ENCODE assay signal across 21 cellular contexts in the genomic region with DNA sequence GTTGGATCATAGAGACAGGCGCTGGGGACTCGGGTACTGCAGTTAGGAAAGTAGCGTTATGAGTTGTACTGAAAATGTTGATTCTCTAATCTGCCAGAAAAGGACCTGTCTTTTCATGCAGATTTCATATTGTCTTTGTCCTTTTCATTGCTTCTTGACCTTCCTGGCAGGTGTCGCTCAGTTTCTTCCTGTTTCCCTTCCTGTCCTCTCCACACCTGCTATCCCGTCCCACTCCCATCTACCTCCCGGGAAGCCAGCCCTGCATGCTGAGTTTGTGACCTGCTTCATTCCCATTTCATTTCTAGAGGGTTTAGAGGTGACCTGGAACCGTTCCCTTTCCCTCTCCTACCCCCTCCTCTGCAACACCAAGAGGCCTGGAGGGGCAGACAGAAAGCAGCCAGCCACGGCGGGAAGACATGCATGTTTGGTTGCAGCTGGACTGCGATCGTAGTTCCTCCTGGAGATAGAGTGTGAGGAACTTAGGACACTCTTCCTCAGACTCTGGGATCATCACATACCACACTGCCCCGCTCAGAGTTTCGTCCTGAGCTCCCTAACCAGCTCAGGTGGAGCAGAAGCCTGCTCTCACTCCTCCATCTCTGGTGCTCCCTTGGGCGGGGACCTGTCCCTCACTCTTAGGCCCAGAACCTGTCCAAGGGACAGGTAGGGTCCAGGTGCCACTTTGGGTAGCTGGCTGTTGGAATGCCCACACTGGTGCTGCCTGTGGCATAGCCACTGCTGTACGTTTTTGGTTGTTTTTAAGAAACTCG. TPM values are rescaled to one million over a fixed set of nuclear protein-coding genes. Genes with fewer than 3 reads are reported as not detected.
"Had no signal": no experiment of that assay in that cellular context is flagged by ENCODE, and none has a peak within 500 bp of the region (broad histone marks: within the 10 kb centered on the region; RNA-seq: fewer than 3 reads in every experiment).

No MANE protein-coding gene starts in this region.

- H3K36me3 Mint-ChIP-seq: activated naive CD4-positive, alpha-beta T cell treated with anti-CD3 and anti-CD28 coated beads, Interleukin-2, amount 50 U/mL, for 72 hours had no signal

- H3K27ac ChIP-seq: esophagus muscularis mucosa, left lung, neural progenitor cell, upper lobe of left lung had no signal

- H3K27me3 Mint-ChIP-seq: activated CD4-positive, alpha-beta T cell treated with anti-CD3 and anti-CD28 coated beads, Interleukin-2, amount 10 ng/mL, durations not matched to agents 7 days and 5 days; activated T-helper 17 cell treated with anti-CD3 and anti-CD28 coated beads, Interleukin-2, amount 50 U/mL, for 72 hours; naive thymus-derived CD4-positive, alpha-beta T cell had no signal

- DNase-seq: activated CD4-positive, alpha-beta T cell treated with anti-CD3 and anti-CD28 coated beads, Interleukin-2, amount 10 ng/mL, durations not matched to agents 7 days and 5 days; activated CD8-positive, alpha-beta T cell treated with anti-CD3 and anti-CD28 coated beads, Interleukin-2, amount 10 ng/mL, durations not matched to agents 7 days and 5 days; central memory CD4-positive, alpha-beta T cell; effector memory CD4-positive, alpha-beta T cell; hypothalamus; kidney glomerular epithelial cell; left lung; naive thymus-derived CD4-positive, alpha-beta T cell; retina; stimulated activated CD4-positive, alpha-beta T cell treated with anti-CD3 and anti-CD28 coated beads, Interleukin-4, amount 100 ng/mL, for 1 hour; stimulated activated naive CD4-positive, alpha-beta T cell; SW 1271; T-helper 2 cell; upper lobe of left lung had no signal

- H3K4me1 Mint-ChIP-seq: activated T-helper 17 cell treated with anti-CD3 and anti-CD28 coated beads, Interleukin-2, amount 50 U/mL, for 72 hours; naive thymus-derived CD4-positive, alpha-beta T cell had no signal

- H3K27ac Mint-ChIP-seq: activated CD4-positive, alpha-beta T cell treated with anti-CD3 and anti-CD28 coated beads, Interleukin-2, amount 10 ng/mL, durations not matched to agents 7 days and 5 days; activated CD8-positive, alpha-beta T cell treated with anti-CD3 and anti-CD28 coated beads, Interleukin-2, amount 10 ng/mL, durations not matched to agents 7 days and 5 days; activated T-helper 17 cell treated with anti-CD3 and anti-CD28 coated beads, Interleukin-2, amount 50 U/mL, for 72 hours; neural progenitor cell had no signal

- H3K4me1 ChIP-seq: esophagus muscularis mucosa, left lung, upper lobe of left lung had no signal

- H2AFZ ChIP-seq: neural progenitor cell had no signal

- H3K4me3 ChIP-seq: esophagus muscularis mucosa, left lung, neural progenitor cell, upper lobe of left lung had no signal

- H3K36me3 ChIP-seq: neural progenitor cell had no signal

- H3K9me3 Mint-ChIP-seq: activated CD4-positive, alpha-beta T cell treated with anti-CD3 and anti-CD28 coated beads, Interleukin-2, amount 10 ng/mL, durations not matched to agents 7 days and 5 days; activated naive CD4-positive, alpha-beta T cell treated with anti-CD3 and anti-CD28 coated beads, Interleukin-2, amount 50 U/mL, for 72 hours; activated T-helper 17 cell treated with anti-CD3 and anti-CD28 coated beads, Interleukin-2, amount 50 U/mL, for 72 hours; naive thymus-derived CD4-positive, alpha-beta T cell; neural progenitor cell had no signal

- H3K4me2 ChIP-seq: neural progenitor cell had no signal

- H3K9me3 ChIP-seq: esophagus muscularis mucosa, left lung, upper lobe of left lung had no signal

- H3K4me3 Mint-ChIP-seq: activated CD4-positive, alpha-beta T cell treated with anti-CD3 and anti-CD28 coated beads, Interleukin-2, amount 10 ng/mL, durations not matched to agents 7 days and 5 days; activated CD8-positive, alpha-beta T cell treated with anti-CD3 and anti-CD28 coated beads, Interleukin-2, amount 10 ng/mL, durations not matched to agents 7 days and 5 days; activated T-helper 17 cell treated with anti-CD3 and anti-CD28 coated beads, Interleukin-2, amount 50 U/mL, for 72 hours; naive thymus-derived CD4-positive, alpha-beta T cell; neural progenitor cell had no signal

- ATAC-seq: activated CD4-positive, CD25-positive, alpha-beta regulatory T cell treated with anti-CD3 and anti-CD28 coated beads, Interleukin-2, amount 50 U/mL, for 24 hours; activated CD8-positive, alpha-beta T cell treated with anti-CD3 and anti-CD28 coated beads, Interleukin-2, amount 10 ng/mL, durations not matched to agents 7 days and 5 days; activated naive CD4-positive, alpha-beta T cell treated with anti-CD3 and anti-CD28 coated beads, Interleukin-2, amount 50 U/mL, for 72 hours; activated T-helper 17 cell treated with anti-CD3 and anti-CD28 coated beads, Interleukin-2, amount 50 U/mL, for 72 hours; naive thymus-derived CD4-positive, alpha-beta T cell had no signal

- H3K9ac ChIP-seq: neural progenitor cell had no signal

- FAIRE-seq: endothelial cell of umbilical vein, frontal cortex had no signal

- H3K27me3 ChIP-seq: esophagus muscularis mucosa, left lung, neural progenitor cell, upper lobe of left lung had no signal

RNA-seq across cellular contexts. Expression of a gene that starts 23.9 kb away (rescaled TPM):
- polyA plus RNA-seq: naive thymus-derived CD4-positive, alpha-beta T cell had no signal
